Comparison of ENCODE assay signal across 1 cellular context in genomic region chr11:121459413-121460041, GRCh38.
TF ChIP-seq lines count a peak whose summit lies in the region.

No MANE protein-coding gene starts in this region.

TF ChIP-seq in HepG2, 621 proteins besides CTCF, POLR2A, EP300 and RAD21 (continued from another document and continues in another):
- TF ChIP-seq ZNF800 (CRISPR knock-in tag; IDR thresholded peaks at IDR 0.05) (peak; percentile 91; the same call in 1 of the 2 replicates), PHF21A (CRISPR knock-in tag; IDR thresholded peaks at IDR 0.05) (peak; percentile 96), SMAD1 (CRISPR knock-in tag; IDR thresholded peaks at IDR 0.05; ENCODE audit: borderline replicate concordance, low read depth) (0 out of 2 replicates have a peak, but pooled peaks have one; percentile 94), MAFF (IDR thresholded peaks at IDR 0.05; ENCODE audit: low read depth, low read length) (no peak), DPF2 (CRISPR knock-in tag; IDR thresholded peaks at IDR 0.05; ENCODE audit: borderline replicate concordance, low read depth) (peak; percentile 98), NCOA2 (CRISPR knock-in tag; IDR thresholded peaks at IDR 0.05) (peak; percentile 98), KDM5B (CRISPR knock-in tag; IDR thresholded peaks at IDR 0.05; ENCODE audit: borderline replicate concordance) (peak; percentile 72; the same call in 1 of the 2 replicates), HNF4G (IDR thresholded peaks at IDR 0.05; ENCODE audit: borderline replicate concordance, low read depth, low read length) (peak; percentile 90), HNF4G (CRISPR knock-in tag; IDR thresholded peaks at IDR 0.05; ENCODE audit: borderline replicate concordance, low read depth) (peak; percentile 95), ZNF75D (CRISPR knock-in tag; IDR thresholded peaks at IDR 0.05; ENCODE audit: borderline replicate concordance) (no peak), JUN (CRISPR knock-in tag; IDR thresholded peaks at IDR 0.05) (peak; percentile 83; the same call in 1 of the 2 replicates), U2AF1 (optimal IDR thresholded peaks at IDR 0.05; ENCODE audit: low read depth, low read length) (peak; percentile 45), NR2F6 (IDR thresholded peaks at IDR 0.05) (peak; percentile 97), NR2F6 (CRISPR knock-in tag; IDR thresholded peaks at IDR 0.05) (peak; percentile 99), ZNF687 (CRISPR knock-in tag; IDR thresholded peaks at IDR 0.05) (peak; percentile 91), NR2C2 (CRISPR knock-in tag; IDR thresholded peaks at IDR 0.05; ENCODE audit: borderline replicate concordance) (peak; percentile 84), SIX1 (CRISPR knock-in tag; IDR thresholded peaks at IDR 0.05; ENCODE audit: borderline replicate concordance) (peak; percentile 93), SKIL (CRISPR knock-in tag; IDR thresholded peaks at IDR 0.05; ENCODE audit: borderline replicate concordance) (peak; percentile 99), CEBPB (IDR thresholded peaks at IDR 0.05; ENCODE audit: borderline replicate concordance, low read depth, low read length) (peak; percentile 96), ZNF205 (CRISPR knock-in tag; IDR thresholded peaks at IDR 0.05) (peak; percentile 93), MEF2D (CRISPR knock-in tag; IDR thresholded peaks at IDR 0.05) (peak; percentile 98), PHF5A (CRISPR knock-in tag; IDR thresholded peaks at IDR 0.05; ENCODE audit: low read depth, unreplicated experiment) (peak; percentile 84), ISX (CRISPR knock-in tag; conservative IDR thresholded peaks at IDR 0.05) (no peak), MTA3 (CRISPR knock-in tag; IDR thresholded peaks at IDR 0.05) (no peak), MXD1 (CRISPR knock-in tag; IDR thresholded peaks at IDR 0.05) (no peak), PRMT3 (CRISPR knock-in tag; IDR thresholded peaks at IDR 0.05; ENCODE audit: borderline replicate concordance, low read depth) (peak; percentile 64; the same call in 1 of the 2 replicates), SOX5 (CRISPR knock-in tag; IDR thresholded peaks at IDR 0.05; ENCODE audit: borderline replicate concordance) (peak; percentile 99), ZNF335 (CRISPR knock-in tag; IDR thresholded peaks at IDR 0.05) (peak; percentile 88), HMG20A (CRISPR knock-in tag; IDR thresholded peaks at IDR 0.05; ENCODE audit: borderline replicate concordance) (peak; percentile 99), NAIF1 (CRISPR knock-in tag; IDR thresholded peaks at IDR 0.05; ENCODE audit: borderline replicate concordance) (peak; percentile 74; the same call in 1 of the 2 replicates), HNRNPH1 (optimal IDR thresholded peaks at IDR 0.05; ENCODE audit: low read depth, low read length) (no peak), ZNF276 (CRISPR knock-in tag; IDR thresholded peaks at IDR 0.05; ENCODE audit: low read depth) (peak; percentile 99), TMF1 (CRISPR knock-in tag; IDR thresholded peaks at IDR 0.05; ENCODE audit: low read depth) (0 out of 2 replicates have a peak, but pooled peaks have one; percentile 80), ZFP37 (CRISPR knock-in tag; IDR thresholded peaks at IDR 0.05; ENCODE audit: borderline replicate concordance) (0 out of 2 replicates have a peak, but pooled peaks have one; percentile 80), ZNF564 (CRISPR knock-in tag; IDR thresholded peaks at IDR 0.05) (no peak; the same call in 1 of the 2 replicates), XRCC5 (optimal IDR thresholded peaks at IDR 0.05; ENCODE audit: low read length) (no peak), ZBTB46 (CRISPR knock-in tag; IDR thresholded peaks at IDR 0.05; ENCODE audit: borderline replicate concordance) (no peak), ZNF17 (CRISPR knock-in tag; IDR thresholded peaks at IDR 0.05) (no peak), ZNF703 (CRISPR knock-in tag; IDR thresholded peaks at IDR 0.05; ENCODE audit: borderline replicate concordance) (peak; percentile 65; the same call in 1 of the 2 replicates), AFF4 (CRISPR knock-in tag; IDR thresholded peaks at IDR 0.05) (no peak), PPARG (CRISPR knock-in tag; conservative IDR thresholded peaks at IDR 0.05) (peak; percentile 93), BCL3 (CRISPR knock-in tag; IDR thresholded peaks at IDR 0.05) (peak; percentile 84), ASH2L (IDR thresholded peaks at IDR 0.05; ENCODE audit: insufficient read length, low read depth, low read length) (peak; percentile 69), YEATS4 (CRISPR knock-in tag; IDR thresholded peaks at IDR 0.05; ENCODE audit: borderline replicate concordance) (peak; percentile 69; the same call in 1 of the 2 replicates), ZBTB26 (CRISPR knock-in tag; IDR thresholded peaks at IDR 0.05; ENCODE audit: borderline replicate concordance) (peak; percentile 81; the same call in 1 of the 2 replicates), SNAPC2 (CRISPR knock-in tag; IDR thresholded peaks at IDR 0.05) (peak; percentile 97)
